13 cellular contexts compared by ENCODE assay signal in the genomic region with DNA sequence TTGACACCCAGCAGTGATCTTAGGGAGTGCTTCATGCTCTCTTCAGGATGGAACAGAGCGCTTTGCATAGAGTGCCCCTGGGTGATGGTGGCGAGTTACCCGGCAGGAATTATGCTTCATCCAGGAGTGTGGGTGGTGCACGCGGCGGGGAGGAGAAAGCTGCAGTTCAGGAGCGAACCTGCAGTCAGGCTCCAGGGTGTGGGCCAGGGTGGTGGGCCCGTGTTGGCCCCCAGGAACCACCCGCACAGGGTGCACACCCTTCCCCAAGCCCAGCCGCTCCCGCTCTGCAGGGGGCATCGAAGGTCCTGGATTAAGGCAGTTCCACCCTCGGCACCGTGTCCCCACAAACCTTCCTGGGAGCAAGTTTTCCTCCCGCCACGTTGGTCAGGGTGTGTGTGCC. TPM values are rescaled to one million over a fixed set of nuclear protein-coding genes. Genes with fewer than 3 reads are reported as not detected.
DNase-seq lines count a peak whose midpoint lies in the region; ATAC-seq, FAIRE-seq and TF ChIP-seq lines count a peak whose summit lies in the region.
"Had no signal": no experiment of that assay in that cellular context is flagged by ENCODE, and none has a peak within 500 bp of the region (broad histone marks: within the 10 kb centered on the region; RNA-seq: fewer than 3 reads in every experiment).

No MANE protein-coding gene starts in this region.

- peak overlapping the region; percentile 83 for H3K27ac Mint-ChIP-seq in Calu3 (ENCODE audit: unreplicated experiment)
- peak overlapping the region; percentile 18 for H3K27ac Mint-ChIP-seq in astrocyte (ENCODE audit: unreplicated experiment)

- peaks cover 59% of the 10 kb centered on the region for H3K4me1 Mint-ChIP-seq in Calu3 (ENCODE audit: low read depth, unreplicated experiment)
- H3K4me1 Mint-ChIP-seq in astrocyte (ENCODE audit: low read depth, unreplicated experiment), result peaks cover 6% of the 10 kb centered on the region

- H3K36me3 Mint-ChIP-seq in Calu3 (ENCODE audit: insufficient read depth, unreplicated experiment), result peaks cover 86% of the 10 kb centered on the region
- H3K36me3 Mint-ChIP-seq in astrocyte (ENCODE audit: low read depth, unreplicated experiment), result peaks cover 12% of the 10 kb centered on the region

- peaks cover 68% of the 10 kb centered on the region for H3K79me2 ChIP-seq in astrocyte (ENCODE audit: insufficient read depth, low read length)

- CTCF ChIA-PET in Calu3 (lab: Charles Lee), result interaction anchor here (0.8 to 1.5 kb wide), 7 partner anchors 8 to 497 kb away, joined by 3 to 8 read pairs (median 3); a partner anchor contains a TSS

- H3K4me2 ChIP-seq in astrocyte (ENCODE audit: low read length), result no peak overlapping the region

- H4K20me1 ChIP-seq in astrocyte (ENCODE audit: insufficient read depth, low read length), result peaks cover 69% of the 10 kb centered on the region

- WGBS in small intestine, 3 donors, result 8 to 76% (median 40%) methylated on average over 16 of the region's 16 CpGs

- no peaks in the 10 kb centered on the region for H3K9me3 ChIP-seq in astrocyte (ENCODE audit: insufficient read depth, low read depth, low read length)
- no peaks in the 10 kb centered on the region for H3K9me3 ChIP-seq in lower lobe of right lung
- no peaks in the 10 kb centered on the region for H3K9me3 ChIP-seq in small intestine (ENCODE audit: control insufficient read depth, low read depth)

- no peak overlapping the region for H3K9ac ChIP-seq in astrocyte (ENCODE audit: low read length)

- no peaks in the 10 kb centered on the region for H3K27me3 Mint-ChIP-seq in Calu3 (ENCODE audit: unreplicated experiment)
- H3K27me3 Mint-ChIP-seq in astrocyte (ENCODE audit: low read depth, unreplicated experiment), result no peaks in the 10 kb centered on the region

- DNase-seq in Calu3, result no peak
- no peak for DNase-seq in astrocyte (ENCODE audit: low read depth)
- peak; percentile 46 for DNase-seq in lower lobe of right lung
- no peak for DNase-seq in small intestine
- DNase-seq in NCI-H1105 treated with DMSO at 0.1 percent for 48 hours (lab: John Stamatoyannopoulos, UW), result no peak
- no peak for DNase-seq in Kasumi-1 (lab: John Stamatoyannopoulos, UW)
- no peak for DNase-seq in activated T-cell treated with anti-CD3 and anti-CD28 coated beads for 4 hours
- DNase-seq: activated CD4-positive, alpha-beta T cell treated with anti-CD3 and anti-CD28 coated beads, Interleukin-2, amount 50 U/mL, for 1 hour; activated effector memory CD4-positive, alpha-beta T cell treated with anti-CD3 and anti-CD28 coated beads, Interleukin-2, amount 50 U/mL, for 16 hours; stimulated activated CD4-positive, alpha-beta T cell treated with anti-CD3 and anti-CD28 coated beads, Interleukin-15, amount 100 ng/mL, for 24 hours had no signal

- H3K4me1 ChIP-seq in astrocyte (ENCODE audit: insufficient read depth, low read length) (peaks cover 8% of the 10 kb centered on the region), lower lobe of right lung (peaks cover 63% of the 10 kb centered on the region), small intestine (ENCODE audit: control insufficient read depth in 2 of 2, insufficient read depth in 1 of 2, low read depth in 1 of 2, low read length in 1 of 2) (peaks cover 4 to 16% of the 10 kb centered on the region in 2 donors)

- TF ChIP-seq CTCF in Calu3 (IDR thresholded peaks at IDR 0.05; ENCODE audit: unreplicated experiment) (no peak), astrocyte (IDR thresholded peaks at IDR 0.05; ENCODE audit: insufficient read depth, low read depth, low read length) (no peak), lower lobe of right lung (IDR thresholded peaks at IDR 0.05) (no peak)

- ATAC-seq in lower lobe of right lung (no peak), HG03159 (IDR thresholded peaks at IDR 0.05; ENCODE audit: unreplicated experiment) (no peak)

- H3K9me3 Mint-ChIP-seq in Calu3 (ENCODE audit: low read depth, unreplicated experiment), result no peaks in the 10 kb centered on the region
- H3K9me3 Mint-ChIP-seq in astrocyte (ENCODE audit: unreplicated experiment), result no peaks in the 10 kb centered on the region

- FAIRE-seq in astrocyte (lab: Jason Lieb, UNC) (no peak), small intestine (lab: Jason Lieb, UNC) (no peak)
- FAIRE-seq: GM19239 had no signal

- H3K36me3 ChIP-seq in astrocyte (ENCODE audit: insufficient read depth, low read length) (no peaks in the 10 kb centered on the region), lower lobe of right lung (peaks cover 9% of the 10 kb centered on the region), small intestine (ENCODE audit: control insufficient read depth in 2 of 2, insufficient read depth in 2 of 2, low read length in 2 of 2) (no peaks in the 10 kb centered on the region)

- H3K4me3 Mint-ChIP-seq in Calu3 (ENCODE audit: low read depth, unreplicated experiment), result peak overlapping the region; percentile 92
- H3K4me3 Mint-ChIP-seq in astrocyte (ENCODE audit: unreplicated experiment), result no peak overlapping the region

- H3K27me3 ChIP-seq in astrocyte (ENCODE audit: insufficient read depth, low read length) (no peaks in the 10 kb centered on the region), lower lobe of right lung (ENCODE audit: low read depth) (no peaks in the 10 kb centered on the region), small intestine (ENCODE audit: control insufficient read depth in 2 of 2, insufficient read depth in 2 of 2, low read length in 2 of 2) (no peaks in the 10 kb centered on the region)

- intact Hi-C loops in Calu3 (cut with micrococcal nuclease; ENCODE audit: unreplicated experiment) (loop anchor here (2.0 kb wide), 1 partner anchor 43 kb away; a partner anchor contains a TSS), lower lobe of right lung (cut with DNase I) (no loop called here)

- H2AFZ ChIP-seq in astrocyte (ENCODE audit: low read depth, low read length), result no peak overlapping the region

- H3K4me3 ChIP-seq in astrocyte (ENCODE audit: insufficient read depth, low read depth, low read length) (no peak overlapping the region), lower lobe of right lung (no peak overlapping the region), small intestine (ENCODE audit: low read depth in 1 of 2, low read length in 2 of 2) (peak overlapping the region in 1 of 2 donors; percentile 31)

- H3K27ac ChIP-seq in astrocyte (ENCODE audit: low read depth, low read length) (no peak overlapping the region), lower lobe of right lung (peak overlapping the region; percentile 91), small intestine (ENCODE audit: low read depth in 1 of 2, low read length in 1 of 2) (peak overlapping the region; percentile 92 to 93)

- no TSS peak for BruUV-seq in Calu3 (replicated peaks; lab: Mats Ljungman, UMichigan)

RNA-seq across cellular contexts. Expression of a gene that starts 3.9 kb away (rescaled TPM):
- total RNA-seq in Calu3 (2022) (35.6 and 36.5 TPM in 2 replicates), astrocyte (12.6 and 13.0 TPM in 2 replicates), lower lobe of right lung (40.1 TPM)
- polyA plus RNA-seq in small intestine, result 10 to 100 TPM; 28.9 to 49.0 (median 39.7) TPM

RNA-seq across cellular contexts. Expression of a gene that starts 24.0 kb away (rescaled TPM):
- total RNA-seq in Calu3 (2022) (101 and 106 TPM in 2 replicates), astrocyte (22.2 and 22.4 TPM in 2 replicates), lower lobe of right lung (68.9 TPM)
- polyA plus RNA-seq in small intestine, result 10 to 100 TPM; 26.8 to 43.5 (median 29.2) TPM

RNA-seq across cellular contexts. Expression of a gene that starts 27.0 kb away (rescaled TPM):
- not detected in 2 replicates for total RNA-seq in Calu3 (2022)
- 0.50 and 0.73 TPM in 2 replicates for total RNA-seq in astrocyte
- 2.7 TPM for total RNA-seq in lower lobe of right lung
- polyA plus RNA-seq in small intestine, result under 1 TPM in 2 of 3 donors, not detected in 1; 0.45 to 0.79 TPM

RNA-seq across cellular contexts. Expression of a gene that starts 33.6 kb away (rescaled TPM):
- total RNA-seq in Calu3 (2022), result not detected in 2 replicates
- total RNA-seq in astrocyte, result 0.09 TPM in 1 of 2 replicates, not detected in the other
- not detected for total RNA-seq in lower lobe of right lung
- polyA plus RNA-seq in small intestine, result not detected
- total RNA-seq: T-helper 1 cell treated with Interleukin-12 subunit alpha and Interleukin-12 subunit beta and Interleukin-4 antibody, amounts not matched to agents 30 ng/mL and 1 ng/mL, for 36 hours had no signal

RNA-seq across cellular contexts. Expression of a gene that starts 37.0 kb away (rescaled TPM):
- total RNA-seq in Calu3 (2022), result 0.66 and 0.90 TPM in 2 replicates
- total RNA-seq in astrocyte, result 0.43 and 0.89 TPM in 2 replicates
- 1.2 TPM for total RNA-seq in lower lobe of right lung
- 1 to 10 TPM in 2 of 3 donors, under 1 TPM in 1; 0.60 to 7.6 (median 5.7) TPM for polyA plus RNA-seq in small intestine
